In genomic region chr11:115617767-115618166, GRCh38 we compare ENCODE assay signal across 22 cellular contexts.
"Had no signal": no experiment of that assay in that cellular context is flagged by ENCODE, and none has a peak within 500 bp of the region (broad histone marks: within the 10 kb centered on the region; RNA-seq: fewer than 3 reads in every experiment).

No MANE protein-coding gene starts in this region.

- H3K4me3 ChIP-seq: body of pancreas, esophagus muscularis mucosa, skin epidermis, thoracic aorta, uterus had no signal

- ATAC-seq: activated CD4-positive, alpha-beta T cell treated with anti-CD3 and anti-CD28 coated beads for 36 hours; activated naive CD4-positive, alpha-beta T cell treated with anti-CD3 and anti-CD28 coated beads, Interleukin-2, amount 50 U/mL, for 72 hours; activated T-cell treated with anti-CD3 and anti-CD28 coated beads, Interleukin-2, amount 50 U/mL, for 72 hours; naive thymus-derived CD8-positive, alpha-beta T cell; stimulated activated effector memory CD8-positive, alpha-beta T cell treated with anti-CD3 and anti-CD28 coated beads, Interleukin-12 subunit alpha, Interleukin-12 subunit beta, amount 100 ng/mL, for 72 hours had no signal

- H3K36me3 ChIP-seq: esophagus muscularis mucosa, thoracic aorta, uterus had no signal

- H3K27ac ChIP-seq: body of pancreas, esophagus muscularis mucosa, skin epidermis, thoracic aorta, uterus had no signal

- H3K27me3 ChIP-seq: body of pancreas, esophagus muscularis mucosa, uterus had no signal

- DNase-seq: activated CD4-positive, alpha-beta T cell treated with anti-CD3 and anti-CD28 coated beads for 36 hours; activated CD4-positive, alpha-beta T cell treated with anti-CD3 and anti-CD28 coated beads, Interleukin-2, amount 50 U/mL, for 4 hours; activated CD4-positive, CD25-positive, alpha-beta regulatory T cell; activated naive CD4-positive, alpha-beta T cell; activated T-cell treated with anti-CD3 and anti-CD28 coated beads for 4 hours; activated T-cell treated with anti-CD3 and anti-CD28 coated beads, Interleukin-2, amount 50 U/mL, for 72 hours; body of pancreas; cortex of kidney; naive thymus-derived CD8-positive, alpha-beta T cell; posterior cingulate gyrus; stimulated activated CD4-positive, alpha-beta T cell treated with anti-CD3 and anti-CD28 coated beads, Interleukin-4, amount 100 ng/mL, for 24 hours; T-helper 1 cell; uterus had no signal

- H3K27ac Mint-ChIP-seq: activated CD4-positive, alpha-beta T cell treated with anti-CD3 and anti-CD28 coated beads for 36 hours; activated naive CD4-positive, alpha-beta T cell treated with anti-CD3 and anti-CD28 coated beads, Interleukin-2, amount 50 U/mL, for 72 hours; activated T-cell treated with anti-CD3 and anti-CD28 coated beads, Interleukin-2, amount 50 U/mL, for 72 hours; memory B cell; naive thymus-derived CD8-positive, alpha-beta T cell; stimulated activated effector memory CD8-positive, alpha-beta T cell treated with anti-CD3 and anti-CD28 coated beads, Interleukin-12 subunit alpha, Interleukin-12 subunit beta, amount 100 ng/mL, for 72 hours; stimulated activated naive CD8-positive, alpha-beta T cell treated with anti-CD3 and anti-CD28 coated beads, Interleukin-15, Interleukin-2, amounts not matched to agents 100 ng/mL and 50 ng/mL, for 24 hours; T-helper 2 cell treated with Interferon-gamma antibody and Interleukin-4, amounts not matched to agents 5 μg/mL and 100 μg/mL, for 36 hours; type B pancreatic cell had no signal

- H3K4me1 ChIP-seq: body of pancreas, uterus had no signal

- H3K27me3 Mint-ChIP-seq: activated CD4-positive, alpha-beta T cell treated with anti-CD3 and anti-CD28 coated beads for 36 hours; stimulated activated naive CD8-positive, alpha-beta T cell treated with anti-CD3 and anti-CD28 coated beads, Interleukin-15, Interleukin-2, amounts not matched to agents 100 ng/mL and 50 ng/mL, for 24 hours had no signal

- H3K9me3 ChIP-seq: body of pancreas, esophagus muscularis mucosa, thoracic aorta, uterus had no signal

- H3K9me3 Mint-ChIP-seq: memory B cell; stimulated activated effector memory CD8-positive, alpha-beta T cell treated with anti-CD3 and anti-CD28 coated beads, Interleukin-12 subunit alpha, Interleukin-12 subunit beta, amount 100 ng/mL, for 72 hours; stimulated activated naive CD8-positive, alpha-beta T cell treated with anti-CD3 and anti-CD28 coated beads, Interleukin-15, Interleukin-2, amounts not matched to agents 100 ng/mL and 50 ng/mL, for 24 hours; T-helper 2 cell treated with Interferon-gamma antibody and Interleukin-4, amounts not matched to agents 5 μg/mL and 100 μg/mL, for 36 hours; type B pancreatic cell had no signal

- H3K4me1 Mint-ChIP-seq: activated CD4-positive, alpha-beta T cell treated with anti-CD3 and anti-CD28 coated beads for 36 hours; memory B cell; naive thymus-derived CD8-positive, alpha-beta T cell; stimulated activated effector memory CD8-positive, alpha-beta T cell treated with anti-CD3 and anti-CD28 coated beads, Interleukin-12 subunit alpha, Interleukin-12 subunit beta, amount 100 ng/mL, for 72 hours had no signal

- H3K36me3 Mint-ChIP-seq: activated naive CD4-positive, alpha-beta T cell treated with anti-CD3 and anti-CD28 coated beads, Interleukin-2, amount 50 U/mL, for 72 hours; memory B cell; naive thymus-derived CD8-positive, alpha-beta T cell; stimulated activated effector memory CD8-positive, alpha-beta T cell treated with anti-CD3 and anti-CD28 coated beads, Interleukin-12 subunit alpha, Interleukin-12 subunit beta, amount 100 ng/mL, for 72 hours had no signal

- H3K4me3 Mint-ChIP-seq: activated CD4-positive, alpha-beta T cell treated with anti-CD3 and anti-CD28 coated beads for 36 hours; activated T-cell treated with anti-CD3 and anti-CD28 coated beads, Interleukin-2, amount 50 U/mL, for 72 hours; memory B cell; naive thymus-derived CD8-positive, alpha-beta T cell; stimulated activated effector memory CD8-positive, alpha-beta T cell treated with anti-CD3 and anti-CD28 coated beads, Interleukin-12 subunit alpha, Interleukin-12 subunit beta, amount 100 ng/mL, for 72 hours; stimulated activated naive CD8-positive, alpha-beta T cell treated with anti-CD3 and anti-CD28 coated beads, Interleukin-15, Interleukin-2, amounts not matched to agents 100 ng/mL and 50 ng/mL, for 24 hours; T-helper 2 cell treated with Interferon-gamma antibody and Interleukin-4, amounts not matched to agents 5 μg/mL and 100 μg/mL, for 36 hours; type B pancreatic cell had no signal
